Comparison of ENCODE assay signal across 14 cellular contexts in the genomic region with DNA sequence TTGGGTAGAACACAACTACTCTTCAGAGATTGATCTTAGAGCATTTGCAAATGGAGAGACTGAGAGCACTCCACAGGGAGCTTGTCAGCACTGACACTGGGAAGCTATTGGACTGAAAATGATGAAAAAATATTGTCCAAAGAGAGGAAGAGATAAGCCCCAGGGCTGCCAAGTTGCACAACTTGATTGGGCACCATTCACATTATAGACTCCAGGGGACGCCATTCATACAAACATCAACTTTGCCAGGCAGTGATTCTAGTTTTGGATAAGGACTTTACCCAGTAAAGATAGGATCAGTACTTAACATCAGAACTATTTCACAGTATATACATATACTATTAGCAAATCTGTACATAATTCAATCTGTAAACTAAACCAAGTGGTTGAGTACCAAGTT.
"Had no signal": no experiment of that assay in that cellular context is flagged by ENCODE, and none has a peak within 500 bp of the region (broad histone marks: within the 10 kb centered on the region; RNA-seq: fewer than 3 reads in every experiment).

No MANE protein-coding gene starts in this region.

- DNase-seq: activated CD4-positive, alpha-beta T cell treated with anti-CD3 and anti-CD28 coated beads, Interleukin-2, amount 50 U/mL, for 1 hour; activated naive CD4-positive, alpha-beta T cell; anterior cingulate cortex; brain microvascular endothelial cell; foreskin melanocyte; heart left ventricle; naive thymus-derived CD8-positive, alpha-beta T cell; stimulated activated CD4-positive, alpha-beta T cell treated with anti-CD3 and anti-CD28 coated beads, Interleukin-15, amount 100 ng/mL, for 24 hours; stimulated activated CD4-positive, alpha-beta T cell treated with anti-CD3 and anti-CD28 coated beads, Interleukin-4, amount 100 ng/mL, for 1 hour; stimulated activated naive CD4-positive, alpha-beta T cell; tibial artery had no signal

- ATAC-seq: heart left ventricle; naive thymus-derived CD8-positive, alpha-beta T cell had no signal

- H3K4me1 ChIP-seq: heart left ventricle, tibial artery had no signal

- H3K27me3 Mint-ChIP-seq: central memory CD8-positive, alpha-beta T cell had no signal

- H3K36me3 ChIP-seq: brain microvascular endothelial cell, heart left ventricle, tibial artery had no signal

- H3K4me3 Mint-ChIP-seq: central memory CD8-positive, alpha-beta T cell; naive thymus-derived CD8-positive, alpha-beta T cell had no signal

- H3K9me3 Mint-ChIP-seq: naive thymus-derived CD8-positive, alpha-beta T cell had no signal

- H3K9me3 ChIP-seq: heart left ventricle, tibial artery had no signal

- H3K27ac ChIP-seq: brain microvascular endothelial cell, coronary artery, heart left ventricle, skin epidermis, tibial artery had no signal

- H3K27me3 ChIP-seq: brain microvascular endothelial cell, heart left ventricle had no signal

- H3K4me3 ChIP-seq: coronary artery, heart left ventricle, skin epidermis, tibial artery had no signal

- H3K4me1 Mint-ChIP-seq: central memory CD8-positive, alpha-beta T cell; naive thymus-derived CD8-positive, alpha-beta T cell had no signal

- H3K27ac Mint-ChIP-seq: naive thymus-derived CD8-positive, alpha-beta T cell had no signal
